Comparison of ENCODE assay signal across 26 cellular contexts in genomic region chr19:28553005-28553404, GRCh38.
DNase-seq lines count a peak whose midpoint lies in the region; ATAC-seq, FAIRE-seq and TF ChIP-seq lines count a peak whose summit lies in the region.
"Had no signal": no experiment of that assay in that cellular context is flagged by ENCODE, and none has a peak within 500 bp of the region (broad histone marks: within the 10 kb centered on the region; RNA-seq: fewer than 3 reads in every experiment).

No MANE protein-coding gene starts in this region.

- no peaks in the 10 kb centered on the region for H3K36me3 ChIP-seq in HepG2 (replicated peaks in 1 of 2; ENCODE audit: control insufficient read depth in 1 of 2, insufficient read depth in 2 of 2, low read length in 2 of 2)
- no peaks in the 10 kb centered on the region for H3K36me3 ChIP-seq in right lobe of liver
- H3K36me3 ChIP-seq in uterus = no peaks in the 10 kb centered on the region
- H3K36me3 ChIP-seq: Peyer's patch, sigmoid colon, upper lobe of right lung had no signal

- H3K27me3 ChIP-seq in HepG2 (ENCODE audit: control insufficient read depth in 1 of 2, insufficient read depth in 2 of 2, low read length in 2 of 2) (no peaks in the 10 kb centered on the region), right lobe of liver (no peaks in the 10 kb centered on the region), uterus (no peaks in the 10 kb centered on the region)
- H3K27me3 ChIP-seq: Peyer's patch, sigmoid colon, upper lobe of right lung had no signal

- no TSS peak for BruUV-seq in HepG2 (replicated peaks; lab: Mats Ljungman, UMichigan)

- no peak for TF ChIP-seq POLR2A in HepG2 (IDR thresholded peaks at IDR 0.05; ENCODE audit: insufficient read depth in 1 of 2, low read depth in 2 of 2, low read length in 2 of 2)
- TF ChIP-seq POLR2A in right lobe of liver (IDR thresholded peaks at IDR 0.05) = no peak
- no peak for TF ChIP-seq POLR2A in uterus (IDR thresholded peaks at IDR 0.05)

- WGBS in HepG2 (ENCODE audit: low lambda C conversion rate) = 28% methylated on average over 4 of the region's 5 CpGs
- no CpG with 5 or more reads among the region's 5 CpGs for WGBS in right lobe of liver (ENCODE audit: insufficient coverage, low coverage, low lambda C conversion rate, missing lambda C conversion rate)

- H3K9me3 Mint-ChIP-seq in activated T-cell treated with anti-CD3 and anti-CD28 coated beads, Interleukin-2, amount 50 U/mL, for 4 hours = peaks cover 8% of the 10 kb centered on the region
- H3K9me3 Mint-ChIP-seq: nephron progenitor cell, WTC11 had no signal

- DNase-seq in HepG2 (ENCODE audit: low spot score) = no peak
- no peak for DNase-seq in right lobe of liver
- peak; percentile 3 for DNase-seq in KBM-7
- DNase-seq in activated T-cell treated with anti-CD3 and anti-CD28 coated beads, Interleukin-2, amount 50 U/mL, for 4 hours = no peak
- DNase-seq in uterus = no peak
- DNase-seq in pons (ENCODE audit: low spot score) = no peak
- DNase-seq in NCI-H345 treated with DMSO at 0.1 percent for 48 hours (lab: John Stamatoyannopoulos, UW; ENCODE audit: unreplicated experiment) = no peak
- DNase-seq: activated CD8-positive, alpha-beta memory T cell treated with anti-CD3 and anti-CD28 coated beads for 24 hours; CD4-positive, alpha-beta memory T cell; erythroblast; HFFc6; hippocampal formation; Kasumi-1; NCI-H1105 treated with DMSO at 0.1 percent for 48 hours; NCI-H2029 treated with DMSO at 0.1 percent for 48 hours; NCI-H446; nephron progenitor cell; Peyer's patch; sigmoid colon; upper lobe of right lung had no signal

- H3K4me1 Mint-ChIP-seq in activated T-cell treated with anti-CD3 and anti-CD28 coated beads, Interleukin-2, amount 50 U/mL, for 4 hours (ENCODE audit: low read depth) = peaks cover 4% of the 10 kb centered on the region
- H3K4me1 Mint-ChIP-seq: CD4-positive, alpha-beta memory T cell had no signal

- intact Hi-C loops in HepG2 (cut with micrococcal nuclease; ENCODE audit: unreplicated experiment) = no loop called here
- intact Hi-C loops in right lobe of liver (cut with DNase I) = no loop called here
- intact Hi-C loops in uterus (cut with DNase I; ENCODE audit: low total_unique reads) = no loop called here

- H3K4me3 ChIP-seq in HepG2 (replicated peaks in 1 of 3; ENCODE audit: insufficient read depth in 1 of 3, low read depth in 2 of 3, low read length in 3 of 3) (no peak overlapping the region), right lobe of liver (no peak overlapping the region), uterus (no peak overlapping the region)
- H3K4me3 ChIP-seq: Peyer's patch, sigmoid colon, upper lobe of right lung had no signal

- H3K4me2 ChIP-seq in HepG2 (ENCODE audit: low read depth, low read length) = no peak overlapping the region

- TF ChIP-seq CTCF in HepG2 (CRISPR knock-in tag; IDR thresholded peaks at IDR 0.05) (no peak), right lobe of liver (IDR thresholded peaks at IDR 0.05) (no peak), uterus (IDR thresholded peaks at IDR 0.05) (no peak)

- no peaks in the 10 kb centered on the region for H3K36me3 Mint-ChIP-seq in activated T-cell treated with anti-CD3 and anti-CD28 coated beads, Interleukin-2, amount 50 U/mL, for 4 hours (ENCODE audit: insufficient read depth)
- H3K36me3 Mint-ChIP-seq: CD4-positive, alpha-beta memory T cell; WTC11 had no signal

- H4K20me1 ChIP-seq in HepG2 (ENCODE audit: insufficient read depth, low read length) = no peaks in the 10 kb centered on the region

- H3K4me3 Mint-ChIP-seq in activated T-cell treated with anti-CD3 and anti-CD28 coated beads, Interleukin-2, amount 50 U/mL, for 4 hours = no peak overlapping the region
- H3K4me3 Mint-ChIP-seq: CD4-positive, alpha-beta memory T cell; HFFc6; nephron progenitor cell; WTC11 had no signal

- peaks cover 92% of the 10 kb centered on the region for H3K9me3 ChIP-seq in HepG2 (ENCODE audit: low read length)
- no peaks in the 10 kb centered on the region for H3K9me3 ChIP-seq in right lobe of liver
- H3K9me3 ChIP-seq in uterus = no peaks in the 10 kb centered on the region
- H3K9me3 ChIP-seq: Peyer's patch, sigmoid colon, upper lobe of right lung had no signal

- TF ChIP-seq EP300 in HepG2 (IDR thresholded peaks at IDR 0.05; ENCODE audit: low read depth in 2 of 2, low read length in 2 of 2) (no peak), HepG2 (CRISPR knock-in tag; IDR thresholded peaks at IDR 0.05; ENCODE audit: borderline replicate concordance) (no peak)

- H3K79me2 ChIP-seq in HepG2 (ENCODE audit: insufficient read depth, low read length) = no peaks in the 10 kb centered on the region
- H3K79me2 ChIP-seq: parathyroid adenoma had no signal

- H3K9ac ChIP-seq in HepG2 (ENCODE audit: insufficient read depth, low read depth, low read length) = no peak overlapping the region
- H3K9ac ChIP-seq: parathyroid adenoma had no signal

- in situ Hi-C loops in HepG2 (cut with HindIII; ENCODE audit: extremely low pct_ligation_motif_present, low pct_unique_long_range_greater_than_20kb) (no loop called here), KBM-7 (cut with MboI; ENCODE audit: low pct_unique_long_range_greater_than_20kb, low sequenced_read_pairs) (no loop called here)

- ATAC-seq in HepG2 (no peak), right lobe of liver (no peak)
- ATAC-seq in activated T-cell treated with anti-CD3 and anti-CD28 coated beads, Interleukin-2, amount 50 U/mL, for 4 hours = peak; percentile 10 to 48
- ATAC-seq: upper lobe of right lung, WTC11 had no signal

- FAIRE-seq in HepG2 (lab: Jason Lieb, UNC) = no peak
- FAIRE-seq: frontal cortex, GM12891, HTR-8/SVneo, islet of Langerhans had no signal

- H3K27ac ChIP-seq in HepG2 (ENCODE audit: extremely low read length, insufficient read depth, low read length) (no peak overlapping the region), right lobe of liver (no peak overlapping the region), uterus (no peak overlapping the region)
- H3K27ac ChIP-seq: parathyroid adenoma, Peyer's patch, sigmoid colon, upper lobe of right lung had no signal

- H2AFZ ChIP-seq in HepG2 (ENCODE audit: low read length) = no peak overlapping the region
- H2AFZ ChIP-seq: parathyroid adenoma had no signal

- TF ChIP-seq RAD21 in HepG2 (CRISPR knock-in tag; IDR thresholded peaks at IDR 0.05) = no peak

- H3K27me3 Mint-ChIP-seq in activated T-cell treated with anti-CD3 and anti-CD28 coated beads, Interleukin-2, amount 50 U/mL, for 4 hours (ENCODE audit: low read depth) = peaks cover 1% of the 10 kb centered on the region
- H3K27me3 Mint-ChIP-seq: CD4-positive, alpha-beta memory T cell had no signal

- CTCF ChIA-PET in HepG2 (lab: Yijun Ruan, JAX; ENCODE audit: low intra/inter-chr PET ratio, low total read pairs) = no interaction called here

- POLR2A ChIA-PET in HepG2 (lab: Yijun Ruan, JAX) = no interaction called here

- no peaks in the 10 kb centered on the region for H3K4me1 ChIP-seq in HepG2 (ENCODE audit: insufficient read depth, low read length)
- H3K4me1 ChIP-seq in right lobe of liver = peaks cover 0 to 8% (median 4%) of the 10 kb centered on the region in 4 donors
- H3K4me1 ChIP-seq in uterus = no peaks in the 10 kb centered on the region
- H3K4me1 ChIP-seq: parathyroid adenoma, Peyer's patch, sigmoid colon, upper lobe of right lung had no signal

TF ChIP-seq in HepG2, 621 proteins besides CTCF, POLR2A, EP300 and RAD21:
- TF ChIP-seq CREB1 (IDR thresholded peaks at IDR 0.05) (0 out of 2 replicates have a peak, but pooled peaks have one; percentile 16), CREB1 (CRISPR knock-in tag; IDR thresholded peaks at IDR 0.05) (no peak), CENPT (CRISPR knock-in tag; IDR thresholded peaks at IDR 0.05; ENCODE audit: low read depth) (no peak)
TF ChIP-seq in HepG2: peak in this region for 1.

Comparison
In these comparisons a context has a peak if more than half of its experiments do, and no peak if none do; other contexts are left out.
1. ATAC-seq: peak in activated T-cell treated with anti-CD3 and anti-CD28 coated beads, Interleukin-2, amount 50 U/mL, for 4 hours (2 of 2); none in HepG2 (single experiment) and right lobe of liver (0 of 4).